Comparison of ENCODE assay signal across 8 cellular contexts in genomic region chr17:7931709-7932482, GRCh38. TPM values are rescaled to one million over a fixed set of nuclear protein-coding genes. Genes with fewer than 3 reads are reported as not detected.
DNase-seq lines count a peak whose midpoint lies in the region; ATAC-seq and FAIRE-seq lines count a peak whose summit lies in the region.

Gene CNTROB (plus strand): TSS chr17:7932206. CDS start chr17:7933080, 874 bp downstream.
Gene TRAPPC1 (minus strand): TSS chr17:7931946. CDS start chr17:7931829, 117 bp downstream.

- peak within 1 kb of the TSS; percentile 90 for H3K9ac ChIP-seq in mesenchymal stem cell (ENCODE audit: low read length)

- H3K79me1 ChIP-seq in mesenchymal stem cell (replicated peaks; ENCODE audit: low read length, poor library complexity, severe bottlenecking), result peaks cover 39% of the 10 kb centered on the region

- no peak within 1 kb of the TSS for H2BK5ac ChIP-seq in mesenchymal stem cell (ENCODE audit: low read depth, low read length, poor library complexity, severe bottlenecking)

- H3K9me3 ChIP-seq in mesenchymal stem cell (ENCODE audit: control insufficient read depth, low read length), result no peaks in the 10 kb centered on the region

- no peaks in the 10 kb centered on the region for H3K9me3 Mint-ChIP-seq in effector memory CD8-positive, alpha-beta T cell

- peak within 1 kb of the TSS; percentile 37 for H3K27ac ChIP-seq in mesenchymal stem cell (ENCODE audit: low read length, poor library complexity, severe bottlenecking)

- peak within 1 kb of the TSS; percentile 83 to 91 for H3K4me3 ChIP-seq in mesenchymal stem cell (ENCODE audit: insufficient read depth in 1 of 2, low read depth in 1 of 2, low read length in 2 of 2)

- peak within 1 kb of the TSS; percentile 88 for H2AFZ ChIP-seq in mesenchymal stem cell (ENCODE audit: low read depth, low read length)

- peak within 1 kb of the TSS; percentile 26 for H2BK15ac ChIP-seq in mesenchymal stem cell (ENCODE audit: low read depth, poor library complexity, severe bottlenecking)

- no peaks in the 10 kb centered on the region for H3K27me3 Mint-ChIP-seq in effector memory CD8-positive, alpha-beta T cell

- H3K36me3 Mint-ChIP-seq in effector memory CD8-positive, alpha-beta T cell (ENCODE audit: insufficient read depth), result peaks cover 22% of the 10 kb centered on the region

- peaks cover 39 to 45% of the 10 kb centered on the region in 2 donors for H3K4me1 Mint-ChIP-seq in effector memory CD8-positive, alpha-beta T cell (ENCODE audit: low read depth in 2 of 2)

- under 1% methylated on average over 48 of the region's 55 CpGs for WGBS in mesenchymal stem cell

- peaks cover 25 to 27% of the 10 kb centered on the region in 2 experiments for H3K36me3 ChIP-seq in mesenchymal stem cell (ENCODE audit: control insufficient read depth in 1 of 2, insufficient read depth in 2 of 2, low read depth in 1 of 2, low read length in 2 of 2)

- H3K4me1 ChIP-seq in mesenchymal stem cell (ENCODE audit: control insufficient read depth, insufficient read depth, low read depth, low read length), result peaks cover 21% of the 10 kb centered on the region

- ATAC-seq in GM21367 (IDR thresholded peaks at IDR 0.05; ENCODE audit: unreplicated experiment), result peak; percentile 75
- ATAC-seq in effector memory CD8-positive, alpha-beta T cell (replicated peaks), result peak; percentile 95

- peak within 1 kb of the TSS in 1 of 2 experiments; percentile 100 for H3K14ac ChIP-seq in mesenchymal stem cell (ENCODE audit: low read length in 2 of 2)

- H3K18ac ChIP-seq in mesenchymal stem cell (ENCODE audit: low read depth in 1 of 2, low read length in 2 of 2), result peak within 1 kb of the TSS; percentile 85 to 92

- H2BK12ac ChIP-seq in mesenchymal stem cell (ENCODE audit: low read length in 2 of 2), result peak within 1 kb of the TSS in 1 of 2 experiments; percentile 75

- peak within 1 kb of the TSS; percentile 85 for H3K4me2 ChIP-seq in mesenchymal stem cell (ENCODE audit: low read length, poor library complexity, severe bottlenecking)

- H2BK120ac ChIP-seq in mesenchymal stem cell (ENCODE audit: low read depth, low read length), result no peak within 1 kb of the TSS

- peak; percentile 99 for FAIRE-seq in HTR-8/SVneo (lab: Jason Lieb, UNC)

- H4K8ac ChIP-seq in mesenchymal stem cell (ENCODE audit: low read length), result peak within 1 kb of the TSS; percentile 87

- DNase-seq in COLO829 (ENCODE audit: low spot score) (peak; percentile 100), HTR-8/SVneo (ENCODE audit: insufficient read length, low spot score) (peak; percentile 100), NOMO-1 treated with dmso at 0.1 percent for 144 hours (lab: John Stamatoyannopoulos, UW; ENCODE audit: unreplicated experiment) (peak; percentile 99), mesenchymal stem cell (peak; percentile 99)
- peak; percentile 98 to 99 (median 98) for DNase-seq in activated CD8-positive, alpha-beta memory T cell treated with anti-CD3 and anti-CD28 coated beads for 48 hours (ENCODE audit: low read depth in 2 of 3, low spot score in 2 of 3)
- DNase-seq in effector memory CD8-positive, alpha-beta T cell, result peak; percentile 98
- DNase-seq in stimulated activated CD8-positive, alpha-beta memory T cell treated with anti-CD3 and anti-CD28 coated beads, Interleukin-12 subunit alpha, Interleukin-12 subunit beta, amount 100 ng/mL, for 4 hours (ENCODE audit: low read depth), result peak; percentile 99

- peak within 1 kb of the TSS in 1 of 2 experiments; percentile 94 for H3K23ac ChIP-seq in mesenchymal stem cell (ENCODE audit: low read length in 2 of 2)

- peak within 1 kb of the TSS; percentile 87 to 88 for H3K4me3 Mint-ChIP-seq in effector memory CD8-positive, alpha-beta T cell

- H3K27me3 ChIP-seq in mesenchymal stem cell (ENCODE audit: control insufficient read depth in 1 of 2, insufficient read depth in 1 of 2, low read length in 2 of 2), result no peaks in the 10 kb centered on the region

- H4K91ac ChIP-seq in mesenchymal stem cell (ENCODE audit: low read length), result peak within 1 kb of the TSS; percentile 86

- peak within 1 kb of the TSS; percentile 92 to 93 for H3K27ac Mint-ChIP-seq in effector memory CD8-positive, alpha-beta T cell

- no peak within 1 kb of the TSS for H2AK5ac ChIP-seq in mesenchymal stem cell (ENCODE audit: low read length, severe bottlenecking)

- peak within 1 kb of the TSS; percentile 68 to 95 for H3K4ac ChIP-seq in mesenchymal stem cell (ENCODE audit: low read depth in 1 of 2, low read length in 2 of 2)

RNA-seq across cellular contexts. Expression of gene CNTROB, which starts in this region (rescaled TPM):
- 24.6 TPM for polyA plus RNA-seq in mesenchymal stem cell (2013, experiment 1 of 2)
- 23.1 TPM for polyA plus RNA-seq in mesenchymal stem cell (2013, experiment 2 of 2)

RNA-seq across cellular contexts. Expression of gene TRAPPC1, which starts in this region (rescaled TPM):
- polyA plus RNA-seq in mesenchymal stem cell (2013, experiment 1 of 2), result 267 TPM
- 276 TPM for polyA plus RNA-seq in mesenchymal stem cell (2013, experiment 2 of 2)

Comparison
In these comparisons a context has a peak if more than half of its experiments do, and no peak if none do; other contexts are left out.
1. Peak in every context shown above with its lines: DNase-seq, ATAC-seq, H3K4me3 ChIP-seq and H3K27ac ChIP-seq.